Comparison of ENCODE assay signal across 11 cellular contexts in genomic region chr11:33731723-33732164, GRCh38. TPM values are rescaled to one million over a fixed set of nuclear protein-coding genes. Genes with fewer than 3 reads are reported as not detected.
DNase-seq lines count a peak whose midpoint lies in the region; ATAC-seq, FAIRE-seq and TF ChIP-seq lines count a peak whose summit lies in the region.
"Not testable (repeated sequence)": the region's sequence is repeated elsewhere in the genome, so short reads cannot be mapped to it uniquely, and the experiment has no call there.
"Had no signal": no experiment of that assay in that cellular context is flagged by ENCODE, and none has a peak within 500 bp of the region (broad histone marks: within the 10 kb centered on the region; RNA-seq: fewer than 3 reads in every experiment).

No MANE protein-coding gene starts in this region.

- not testable (repeated sequence) for FAIRE-seq in A549 (lab: Jason Lieb, UNC)
- peak; percentile 18 for FAIRE-seq in RCC 7860 (lab: Jason Lieb, UNC)

- H3K27me3 ChIP-seq in brain microvascular endothelial cell (replicated peaks); left ventricle myocardium inferior (ENCODE audit: low read depth); parathyroid adenoma (ENCODE audit: control insufficient read depth, insufficient read depth, low read length): not testable (repeated sequence)

- peak overlapping the region; percentile 31; the same call in 1 of the 2 replicates for H3K4me3 Mint-ChIP-seq in HFFc6

- H3K36me3 ChIP-seq in brain microvascular endothelial cell (replicated peaks) (peaks cover 23% of the 10 kb centered on the region), left ventricle myocardium inferior (peaks cover 22% of the 10 kb centered on the region)
- not testable (repeated sequence) for H3K36me3 ChIP-seq in parathyroid adenoma (ENCODE audit: control insufficient read depth, insufficient read depth, low read length)

- not testable (repeated sequence) for DNase-seq in A549 (ENCODE audit: low read depth in 1 of 2, low spot score in 1 of 2); HFFc6; left ventricle myocardium inferior
- peak; percentile 39 for DNase-seq in RCC 7860 (ENCODE audit: low spot score)
- DNase-seq in activated T-cell treated with anti-CD3 and anti-CD28 coated beads, Interleukin-2, amount 50 U/mL, for 48 hours, result peak; percentile 70
- DNase-seq in brain microvascular endothelial cell, result peak; percentile 54
- peak; percentile 40 for DNase-seq in stimulated activated naive CD4-positive, alpha-beta T cell treated with Interleukin-2 at 50 U/mL for 16 hours (lab: John Stamatoyannopoulos, UW)

- 73% methylated on average over 5 of the region's 5 CpGs for WGBS in A549 (ENCODE audit: missing lambda C conversion rate)

- not testable (repeated sequence) for TF ChIP-seq POLR2A in A549 (IDR thresholded peaks at IDR 0.05; ENCODE audit: low read length)

- CTCF ChIA-PET in A549 (lab: Yijun Ruan, JAX), result interaction anchor here (1.3 kb wide), 1 partner anchor 11 kb away, joined by 4 read pairs; no protein-coding TSS in a partner anchor

- H3K4me2 ChIP-seq in A549, result 0 out of 3 replicates have a peak overlapping the region, but pooled peaks have one; percentile 9
- H3K4me2 ChIP-seq in parathyroid adenoma (ENCODE audit: low read length), result not testable (repeated sequence)

- TF ChIP-seq CTCF in A549 (IDR thresholded peaks at IDR 0.05); HFFc6 (IDR thresholded peaks at IDR 0.05); brain microvascular endothelial cell (IDR thresholded peaks at IDR 0.05; ENCODE audit: low read depth, low read length, missing control alignments); left ventricle myocardium inferior (IDR thresholded peaks at IDR 0.05; ENCODE audit: borderline replicate concordance); parathyroid adenoma (IDR thresholded peaks at IDR 0.05): not testable (repeated sequence)

- peaks cover 11% of the 10 kb centered on the region for H3K9me3 Mint-ChIP-seq in HFFc6

- H2AFZ ChIP-seq in parathyroid adenoma, result not testable (repeated sequence)

- H3K4me1 Mint-ChIP-seq in HFFc6 (ENCODE audit: low read depth), result peaks cover 78% of the 10 kb centered on the region

- not testable (repeated sequence) for H3K27ac ChIP-seq in A549
- peak overlapping the region; percentile 34 for H3K27ac ChIP-seq in brain microvascular endothelial cell
- peak overlapping the region; percentile 95 for H3K27ac ChIP-seq in left ventricle myocardium inferior (replicated peaks)
- peak overlapping the region; percentile 32 for H3K27ac ChIP-seq in parathyroid adenoma

- intact Hi-C loops in left ventricle myocardium inferior (cut with micrococcal nuclease), result not testable (repeated sequence)

- peaks cover 42% of the 10 kb centered on the region for H3K79me2 ChIP-seq in parathyroid adenoma

- ATAC-seq in A549, result not testable (repeated sequence)

- POLR2A ChIA-PET in A549 (lab: Yijun Ruan, JAX), result not testable (repeated sequence)

- H3K9me3 ChIP-seq in A549; left ventricle myocardium inferior (replicated peaks); parathyroid adenoma (ENCODE audit: control insufficient read depth, low read length): not testable (repeated sequence)

- in situ Hi-C loops in brain microvascular endothelial cell (cut with HindIII; ENCODE audit: low pct_ligation_motif_present, low sequenced_read_pairs), result not testable (repeated sequence)

- not testable (repeated sequence) for H3K4me3 ChIP-seq in A549; brain microvascular endothelial cell (ENCODE audit: low read depth, low read length); parathyroid adenoma (ENCODE audit: low read depth, low read length)
- H3K4me3 ChIP-seq in left ventricle myocardium inferior, result peak overlapping the region; percentile 78

- not testable (repeated sequence) for H3K9ac ChIP-seq in parathyroid adenoma

- H3K36me3 Mint-ChIP-seq in HFFc6 (ENCODE audit: low read depth), result peaks cover 69% of the 10 kb centered on the region

- H3K27me3 Mint-ChIP-seq in HFFc6 (ENCODE audit: insufficient read depth), result not testable (repeated sequence)

- TF ChIP-seq RAD21 in A549 (conservative IDR thresholded peaks at IDR 0.05 in 1 of 2, IDR thresholded peaks at IDR 0.05 in 1 of 2), result not testable (repeated sequence)

- not testable (repeated sequence) for TF ChIP-seq EP300 in A549 (IDR thresholded peaks at IDR 0.05)

- peak overlapping the region; percentile 68 for H3K27ac Mint-ChIP-seq in HFFc6

- peaks cover 23% of the 10 kb centered on the region; the same call in 2 of the 3 replicates for H3K4me1 ChIP-seq in A549
- H3K4me1 ChIP-seq in left ventricle myocardium inferior, result peaks cover 92% of the 10 kb centered on the region
- peaks cover 13% of the 10 kb centered on the region for H3K4me1 ChIP-seq in parathyroid adenoma

RNA-seq across cellular contexts. Expression of gene CD59, which starts 4.5 kb away (rescaled TPM):
- polyA plus RNA-seq in A549 (2011; rRNA removed) (335 and 499 TPM in 2 replicates), A549 (2017; fragmentation: RNase III; extraction: RNeasy Plus Mini Kit Qiagen cat#74134 plus additional on column Dnase treatment) (358 to 439 TPM (median 375 TPM) in 3 replicates)
- 214 and 235 TPM in 2 replicates for polyA plus RNA-seq in A549 (2012; cell fraction: cytosol; rRNA removed)
- polyA plus RNA-seq in A549 (2012; cell fraction: nucleus; rRNA removed), result 88.8 and 160 TPM in 2 replicates
- polyA minus RNA-seq in A549 (2011; rRNA and poly(A)+ RNA removed), result 189 and 242 TPM in 2 replicates
- 1,000 to 10,000 TPM; 1,095 to 1,408 (median 1,232) TPM for total RNA-seq in HFFc6 (2021; fragmentation: NEBNext Ultra II Directional; extraction: Animal tissue kit (Norgen Biotek cat#: 25700))
- 789 TPM for total RNA-seq in left ventricle myocardium inferior

RNA-seq across cellular contexts. Expression of gene C11orf91, which starts 31.1 kb away (rescaled TPM):
- polyA plus RNA-seq in A549 (2011; rRNA removed) (0.42 TPM in 1 of 2 replicates, not detected in the other), A549 (2017; fragmentation: RNase III; extraction: RNeasy Plus Mini Kit Qiagen cat#74134 plus additional on column Dnase treatment) (0.15 to 0.34 TPM in 2 of 3 replicates, not detected in the other)
- 0.05 TPM in 2 replicates for polyA plus RNA-seq in A549 (2012; cell fraction: cytosol; rRNA removed)
- polyA plus RNA-seq in A549 (2012; cell fraction: nucleus; rRNA removed), result 0.40 and 4.8 TPM in 2 replicates
- not detected in 2 replicates for polyA minus RNA-seq in A549 (2011; rRNA and poly(A)+ RNA removed)
- total RNA-seq in HFFc6 (2021; fragmentation: NEBNext Ultra II Directional; extraction: Animal tissue kit (Norgen Biotek cat#: 25700)), result under 1 TPM in 4 of 6 experiments, not detected in 2; 0.59 to 0.65 (median 0.60) TPM
- not detected for total RNA-seq in left ventricle myocardium inferior
- total RNA-seq: gastroesophageal sphincter, sigmoid colon had no signal
- polyA plus RNA-seq: CD4-positive, alpha-beta memory T cell; sigmoid colon had no signal

RNA-seq across cellular contexts. Expression of gene FBXO3, which starts 42.6 kb away (rescaled TPM):
- 38.1 and 42.6 TPM in 2 replicates for polyA plus RNA-seq in A549 (2011; rRNA removed)
- polyA plus RNA-seq in A549 (2012; cell fraction: cytosol; rRNA removed), result 11.2 and 14.2 TPM in 2 replicates
- 6.9 and 10.0 TPM in 2 replicates for polyA plus RNA-seq in A549 (2012; cell fraction: nucleus; rRNA removed)
- polyA plus RNA-seq in A549 (2017; fragmentation: RNase III; extraction: RNeasy Plus Mini Kit Qiagen cat#74134 plus additional on column Dnase treatment), result 21.1 to 23.0 TPM (median 22.5 TPM) in 3 replicates
- polyA minus RNA-seq in A549 (2011; rRNA and poly(A)+ RNA removed), result 22.0 and 22.9 TPM in 2 replicates
- 10 to 100 TPM; 25.3 to 30.0 (median 27.3) TPM for total RNA-seq in HFFc6 (2021; fragmentation: NEBNext Ultra II Directional; extraction: Animal tissue kit (Norgen Biotek cat#: 25700))
- 49.8 TPM for total RNA-seq in left ventricle myocardium inferior
